Comparison of ENCODE assay signal across 1 cellular context in genomic region chr11:11849127-11849746, GRCh38.
TF ChIP-seq lines count a peak whose summit lies in the region.

No MANE protein-coding gene starts in this region.

TF ChIP-seq in HepG2, 621 proteins besides CTCF, POLR2A, EP300 and RAD21 (continued from another document):
- no peak for TF ChIP-seq ZNF564 (CRISPR knock-in tag; IDR thresholded peaks at IDR 0.05)
- TF ChIP-seq ZNF232 (CRISPR knock-in tag; IDR thresholded peaks at IDR 0.05; ENCODE audit: borderline replicate concordance), result no peak
- TF ChIP-seq ARHGAP35 (CRISPR knock-in tag; IDR thresholded peaks at IDR 0.05; ENCODE audit: borderline replicate concordance), result no peak
- TF ChIP-seq E2F2 (CRISPR knock-in tag; IDR thresholded peaks at IDR 0.05; ENCODE audit: borderline replicate concordance), result no peak
- TF ChIP-seq ZNF501 (CRISPR knock-in tag; IDR thresholded peaks at IDR 0.05), result no peak
- no peak for TF ChIP-seq LCORL (IDR thresholded peaks at IDR 0.05)
- no peak for TF ChIP-seq LCORL (CRISPR knock-in tag; IDR thresholded peaks at IDR 0.05)
- TF ChIP-seq ZNF660 (CRISPR knock-in tag; IDR thresholded peaks at IDR 0.05; ENCODE audit: borderline replicate concordance, low read depth), result no peak
- TF ChIP-seq HMGXB4 (CRISPR knock-in tag; IDR thresholded peaks at IDR 0.05; ENCODE audit: borderline replicate concordance in 1 of 2, low read depth in 1 of 2), result 0 out of 4 replicates have a peak, but pooled peaks of 1 of the 2 experiments have one; percentile 46
- TF ChIP-seq KDM4B (CRISPR knock-in tag; IDR thresholded peaks at IDR 0.05), result no peak
- TF ChIP-seq ZNF772 (CRISPR knock-in tag; IDR thresholded peaks at IDR 0.05), result no peak
- no peak for TF ChIP-seq ZNF20 (CRISPR knock-in tag; IDR thresholded peaks at IDR 0.05)
- no peak for TF ChIP-seq ATRX (CRISPR knock-in tag; IDR thresholded peaks at IDR 0.05; ENCODE audit: borderline replicate concordance)
- TF ChIP-seq TBP (CRISPR knock-in tag; IDR thresholded peaks at IDR 0.05), result no peak
- TF ChIP-seq ZNF205 (CRISPR knock-in tag; IDR thresholded peaks at IDR 0.05), result no peak
- TF ChIP-seq FOXK1 (CRISPR knock-in tag; IDR thresholded peaks at IDR 0.05; ENCODE audit: borderline replicate concordance, low read depth), result no peak
- no peak for TF ChIP-seq ZNF276 (CRISPR knock-in tag; IDR thresholded peaks at IDR 0.05; ENCODE audit: low read depth)
- TF ChIP-seq PAWR (CRISPR knock-in tag; IDR thresholded peaks at IDR 0.05; ENCODE audit: borderline replicate concordance), result no peak
- 0 out of 2 replicates have a peak, but pooled peaks have one; percentile 27 for TF ChIP-seq DRAP1 (CRISPR knock-in tag; IDR thresholded peaks at IDR 0.05)
- no peak for TF ChIP-seq ZSCAN31 (CRISPR knock-in tag; IDR thresholded peaks at IDR 0.05; ENCODE audit: low read depth)
